Comparison of ENCODE assay signal across 15 cellular contexts in genomic region chr16:85201566-85201965, GRCh38.
A peak's percentile ranks its signal among the peaks of the same experiment; 100 is the strongest.
DNase-seq lines count a peak whose midpoint lies in the region; ATAC-seq and TF ChIP-seq lines count a peak whose summit lies in the region.
"Had no signal": no experiment of that assay in that cellular context is flagged by ENCODE, and none has a peak within 500 bp of the region (broad histone marks: within the 10 kb centered on the region; RNA-seq: fewer than 3 reads in every experiment).

No MANE protein-coding gene starts in this region.

- H3K27ac ChIP-seq in iPS-20b (ENCODE audit: low read length) (peak overlapping the region; percentile 16), smooth muscle cell (ENCODE audit: low read depth) (peak overlapping the region; percentile 60)
- no peak overlapping the region for H3K27ac ChIP-seq in CD8-positive, alpha-beta T cell (ENCODE audit: low read depth, low read length)

- H3K9ac ChIP-seq in iPS-20b (ENCODE audit: low read depth, low read length) (peak overlapping the region; percentile 59; the same call in 1 of the 2 replicates), smooth muscle cell (ENCODE audit: low read depth) (peak overlapping the region; percentile 31)

- intact Hi-C loops in activated CD4-positive, alpha-beta memory T cell treated with anti-CD3 and anti-CD28 coated beads for 36 hours (cut with micrococcal nuclease): no loop called here
- intact Hi-C loops in CD8-positive, alpha-beta T cell (cut with DNase I, micrococcal nuclease): no loop called here

- peak overlapping the region; percentile 3 to 98 (median 89) for H3K27ac Mint-ChIP-seq in brain
- H3K27ac Mint-ChIP-seq in activated CD4-positive, alpha-beta memory T cell treated with anti-CD3 and anti-CD28 coated beads for 36 hours: no peak overlapping the region
- H3K27ac Mint-ChIP-seq in CD8-positive, alpha-beta T cell: no peak overlapping the region
- H3K27ac Mint-ChIP-seq in naive thymus-derived CD8-positive, alpha-beta T cell: peak overlapping the region in 1 of 10 donors; percentile 40
- H3K27ac Mint-ChIP-seq: effector memory CD8-positive, alpha-beta T cell had no signal

- H3K27me3 ChIP-seq in iPS-20b (ENCODE audit: insufficient read depth, low read length): no peaks in the 10 kb centered on the region
- no peaks in the 10 kb centered on the region for H3K27me3 ChIP-seq in smooth muscle cell (ENCODE audit: low read depth)
- no peaks in the 10 kb centered on the region for H3K27me3 ChIP-seq in CD8-positive, alpha-beta T cell (ENCODE audit: insufficient read depth, low read length)

- H3K4me3 ChIP-seq in iPS-20b (ENCODE audit: low read length) (no peak overlapping the region), smooth muscle cell (no peak overlapping the region)
- no peak overlapping the region for H3K4me3 ChIP-seq in CD8-positive, alpha-beta T cell (ENCODE audit: low read depth, low read length)
- H3K4me3 ChIP-seq: prostate gland had no signal

- peaks cover 28% of the 10 kb centered on the region for H3F3A ChIP-seq in smooth muscle cell (ENCODE audit: low read depth)

- peak overlapping the region in 3 of 5 experiments; percentile 5 to 70 (median 20) for H3K4me3 Mint-ChIP-seq in brain
- H3K4me3 Mint-ChIP-seq in activated CD4-positive, alpha-beta memory T cell treated with anti-CD3 and anti-CD28 coated beads for 36 hours: no peak overlapping the region
- H3K4me3 Mint-ChIP-seq in CD8-positive, alpha-beta T cell: no peak overlapping the region
- no peak overlapping the region for H3K4me3 Mint-ChIP-seq in naive thymus-derived CD8-positive, alpha-beta T cell
- H3K4me3 Mint-ChIP-seq: effector memory CD8-positive, alpha-beta T cell had no signal

- peak overlapping the region; percentile 59 for H2AFZ ChIP-seq in smooth muscle cell (ENCODE audit: low read depth)

- TF ChIP-seq CTCF in brain (conservative IDR thresholded peaks at IDR 0.05) (no peak), smooth muscle cell (IDR thresholded peaks at IDR 0.05; ENCODE audit: borderline replicate concordance, insufficient read depth, poor library complexity, severe bottlenecking) (no peak)
- no peak for TF ChIP-seq CTCF in CD8-positive, alpha-beta T cell (IDR thresholded peaks at IDR 0.05)

- 56% methylated on average over 8 of the region's 8 CpGs for WGBS in smooth muscle cell (ENCODE audit: low lambda C conversion rate)

- peaks cover 0 to 2% (median 0%) of the 10 kb centered on the region in 5 experiments for H3K9me3 Mint-ChIP-seq in brain
- no peaks in the 10 kb centered on the region for H3K9me3 Mint-ChIP-seq in activated CD4-positive, alpha-beta memory T cell treated with anti-CD3 and anti-CD28 coated beads for 36 hours
- no peaks in the 10 kb centered on the region for H3K9me3 Mint-ChIP-seq in CD8-positive, alpha-beta T cell
- H3K9me3 Mint-ChIP-seq in naive thymus-derived CD8-positive, alpha-beta T cell: peaks cover 0 to 2% (median 0%) of the 10 kb centered on the region in 9 donors
- H3K9me3 Mint-ChIP-seq: effector memory CD8-positive, alpha-beta T cell had no signal

- no peak for ATAC-seq in CD8-positive, alpha-beta T cell
- no peak for ATAC-seq in naive thymus-derived CD8-positive, alpha-beta T cell
- ATAC-seq in GM19463 (IDR thresholded peaks at IDR 0.05; ENCODE audit: unreplicated experiment): no peak
- ATAC-seq: effector memory CD8-positive, alpha-beta T cell had no signal

- H3K36me3 ChIP-seq in iPS-20b (ENCODE audit: insufficient read depth, low read depth, low read length) (no peaks in the 10 kb centered on the region), smooth muscle cell (ENCODE audit: low read depth) (no peaks in the 10 kb centered on the region)
- no peaks in the 10 kb centered on the region for H3K36me3 ChIP-seq in CD8-positive, alpha-beta T cell (ENCODE audit: insufficient read depth, low read length)
- H3K36me3 ChIP-seq: prostate gland, WERI-Rb-1 had no signal

- H3K4me2 ChIP-seq in smooth muscle cell: peak overlapping the region; percentile 20

- H4K20me1 ChIP-seq in smooth muscle cell (ENCODE audit: low read depth): no peaks in the 10 kb centered on the region

- peaks cover 26% of the 10 kb centered on the region for H3K79me2 ChIP-seq in smooth muscle cell (ENCODE audit: low read depth)

- no peaks in the 10 kb centered on the region for H3K36me3 Mint-ChIP-seq in brain
- no peaks in the 10 kb centered on the region for H3K36me3 Mint-ChIP-seq in activated CD4-positive, alpha-beta memory T cell treated with anti-CD3 and anti-CD28 coated beads for 36 hours
- no peaks in the 10 kb centered on the region for H3K36me3 Mint-ChIP-seq in CD8-positive, alpha-beta T cell
- H3K36me3 Mint-ChIP-seq in naive thymus-derived CD8-positive, alpha-beta T cell: no peaks in the 10 kb centered on the region

- POLR2A ChIA-PET in activated CD4-positive, alpha-beta memory T cell treated with anti-CD3 and anti-CD28 coated beads for 36 hours (lab: Charles Lee): no interaction called here
- POLR2A ChIA-PET in CD8-positive, alpha-beta T cell (lab: Charles Lee): no interaction called here
- POLR2A ChIA-PET in naive thymus-derived CD8-positive, alpha-beta T cell (lab: Charles Lee): no interaction called here

- H3K27me3 Mint-ChIP-seq in brain: no peaks in the 10 kb centered on the region
- H3K27me3 Mint-ChIP-seq in activated CD4-positive, alpha-beta memory T cell treated with anti-CD3 and anti-CD28 coated beads for 36 hours: peaks cover 3% of the 10 kb centered on the region
- peaks cover 6% of the 10 kb centered on the region for H3K27me3 Mint-ChIP-seq in CD8-positive, alpha-beta T cell (ENCODE audit: low read depth)
- H3K27me3 Mint-ChIP-seq in naive thymus-derived CD8-positive, alpha-beta T cell: peaks cover 2 to 9% (median 7%) of the 10 kb centered on the region in 5 donors

- CTCF ChIA-PET in activated CD4-positive, alpha-beta memory T cell treated with anti-CD3 and anti-CD28 coated beads for 36 hours (lab: Charles Lee): no interaction called here
- CTCF ChIA-PET in CD8-positive, alpha-beta T cell (lab: Charles Lee): interaction anchor here (1.3 kb wide), 1 partner anchor 17 kb away, joined by 3 read pairs; no protein-coding TSS in a partner anchor

- H3K4me1 Mint-ChIP-seq in brain: peaks cover 79% of the 10 kb centered on the region
- no peaks in the 10 kb centered on the region for H3K4me1 Mint-ChIP-seq in activated CD4-positive, alpha-beta memory T cell treated with anti-CD3 and anti-CD28 coated beads for 36 hours (ENCODE audit: low read depth)
- H3K4me1 Mint-ChIP-seq in CD8-positive, alpha-beta T cell (ENCODE audit: low read depth): no peaks in the 10 kb centered on the region
- H3K4me1 Mint-ChIP-seq in naive thymus-derived CD8-positive, alpha-beta T cell: no peaks in the 10 kb centered on the region

- H3K4me1 ChIP-seq in iPS-20b (ENCODE audit: insufficient read depth, low read length) (peaks cover 17% of the 10 kb centered on the region; the same call in 1 of the 2 replicates), smooth muscle cell (ENCODE audit: low read depth) (peaks cover 30% of the 10 kb centered on the region)
- H3K4me1 ChIP-seq in CD8-positive, alpha-beta T cell (ENCODE audit: insufficient read depth, low read length): no peaks in the 10 kb centered on the region

- peak; percentile 60 for DNase-seq in GM03348 (ENCODE audit: low spot score)
- DNase-seq in smooth muscle cell (lab: John Stamatoyannopoulos, UW; ENCODE audit: unreplicated experiment): no peak
- no peak for DNase-seq in activated CD4-positive, alpha-beta memory T cell treated with anti-CD3 and anti-CD28 coated beads for 36 hours
- no peak for DNase-seq in CD8-positive, alpha-beta T cell
- no peak for DNase-seq in naive thymus-derived CD8-positive, alpha-beta T cell
- DNase-seq: DND-41; effector memory CD8-positive, alpha-beta T cell; KBM-7; NCI-H446 treated with DMSO at 0.1 percent for 48 hours; stimulated activated CD4-positive, alpha-beta T cell treated with anti-CD3 and anti-CD28 coated beads, Interleukin-4, amount 100 ng/mL, for 4 hours; WERI-Rb-1 had no signal

- no peaks in the 10 kb centered on the region for H3K9me3 ChIP-seq in iPS-20b (ENCODE audit: insufficient read depth, low read depth, low read length)
- H3K9me3 ChIP-seq in smooth muscle cell (replicated peaks; ENCODE audit: low read depth): no peaks in the 10 kb centered on the region
- no peaks in the 10 kb centered on the region for H3K9me3 ChIP-seq in CD8-positive, alpha-beta T cell (ENCODE audit: low read length)
- H3K9me3 ChIP-seq: prostate gland had no signal

Comparison
In these comparisons a context has a peak if more than half of its experiments do, and no peak if none do; other contexts are left out.
1. H3K27ac Mint-ChIP-seq: peak in brain (5 of 5); none in activated CD4-positive, alpha-beta memory T cell treated with anti-CD3 and anti-CD28 coated beads for 36 hours (single experiment) and CD8-positive, alpha-beta T cell (single experiment).
2. H3K4me3 Mint-ChIP-seq: peak in brain (3 of 5); none in activated CD4-positive, alpha-beta memory T cell treated with anti-CD3 and anti-CD28 coated beads for 36 hours (single experiment), CD8-positive, alpha-beta T cell (single experiment) and naive thymus-derived CD8-positive, alpha-beta T cell (0 of 10).